ENCODE assay signal across 1 cellular context in the genomic region with DNA sequence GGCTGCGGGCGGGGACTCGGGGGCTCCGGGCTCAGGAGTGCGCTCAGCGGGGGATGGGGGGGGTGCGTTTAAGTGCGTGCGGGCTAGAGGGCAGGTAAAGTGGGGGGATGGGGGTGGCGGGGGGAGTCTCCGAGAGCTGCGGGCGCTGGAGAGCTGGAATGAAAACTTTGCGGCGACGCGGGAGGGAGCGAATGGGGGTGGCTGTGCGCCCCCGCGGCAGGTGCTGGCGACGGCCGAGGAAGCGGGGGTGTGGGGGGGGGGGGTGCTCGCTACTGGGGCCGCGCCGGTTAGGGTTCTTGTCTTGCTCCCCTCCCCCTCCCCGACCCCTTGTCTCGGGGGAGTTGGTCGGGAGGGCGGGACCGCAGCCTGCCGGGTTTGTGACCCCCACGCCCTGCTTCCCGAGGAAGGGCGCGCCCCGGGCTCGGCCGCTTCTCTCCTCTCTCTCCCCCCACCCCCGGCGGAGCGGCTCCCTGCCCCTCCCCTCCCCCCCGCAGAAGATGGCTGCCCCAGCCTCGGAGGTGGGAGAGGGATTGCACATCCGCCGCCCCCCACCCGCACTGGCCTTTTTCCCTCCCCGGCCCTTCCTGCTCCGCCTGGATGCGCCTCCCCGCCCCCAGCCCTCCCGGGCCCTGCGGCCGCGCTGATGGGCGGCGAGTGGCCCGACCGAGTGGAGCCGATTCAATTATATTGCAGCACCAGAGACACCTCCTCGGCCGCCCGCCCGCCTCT.
TF ChIP-seq lines count a peak whose summit lies in the region.

No MANE protein-coding gene starts in this region.

TF ChIP-seq in liver, 16 proteins besides CTCF, POLR2A, EP300 and RAD21 (continued from another document):
- TF ChIP-seq, protein P1, sequence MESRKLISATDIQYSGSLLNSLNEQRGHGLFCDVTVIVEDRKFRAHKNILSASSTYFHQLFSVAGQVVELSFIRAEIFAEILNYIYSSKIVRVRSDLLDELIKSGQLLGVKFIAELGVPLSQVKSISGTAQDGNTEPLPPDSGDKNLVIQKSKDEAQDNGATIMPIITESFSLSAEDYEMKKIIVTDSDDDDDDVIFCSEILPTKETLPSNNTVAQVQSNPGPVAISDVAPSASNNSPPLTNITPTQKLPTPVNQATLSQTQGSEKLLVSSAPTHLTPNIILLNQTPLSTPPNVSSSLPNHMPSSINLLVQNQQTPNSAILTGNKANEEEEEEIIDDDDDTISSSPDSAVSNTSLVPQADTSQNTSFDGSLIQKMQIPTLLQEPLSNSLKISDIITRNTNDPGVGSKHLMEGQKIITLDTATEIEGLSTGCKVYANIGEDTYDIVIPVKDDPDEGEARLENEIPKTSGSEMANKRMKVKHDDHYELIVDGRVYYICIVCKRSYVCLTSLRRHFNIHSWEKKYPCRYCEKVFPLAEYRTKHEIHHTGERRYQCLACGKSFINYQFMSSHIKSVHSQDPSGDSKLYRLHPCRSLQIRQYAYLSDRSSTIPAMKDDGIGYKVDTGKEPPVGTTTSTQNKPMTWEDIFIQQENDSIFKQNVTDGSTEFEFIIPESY (IDR thresholded peaks at IDR 0.05), result no peak
- TF ChIP-seq EGR1 (IDR thresholded peaks at IDR 0.05; ENCODE audit: low read depth in 2 of 2), result no peak
- no peak for TF ChIP-seq GABPA (IDR thresholded peaks at IDR 0.05 in 1 of 2, conservative IDR thresholded peaks at IDR 0.05 in 1 of 2)
- TF ChIP-seq FOXA2 (IDR thresholded peaks at IDR 0.05), result no peak
- no peak for TF ChIP-seq FOXA1 (IDR thresholded peaks at IDR 0.05)
- no peak for TF ChIP-seq JUND (IDR thresholded peaks at IDR 0.05)
- no peak for TF ChIP-seq NR2F2 (IDR thresholded peaks at IDR 0.05)
- TF ChIP-seq TAF1 (conservative IDR thresholded peaks at IDR 0.05), result no peak
